8 cellular contexts compared by ENCODE assay signal in genomic region chr12:8038659-8039114, GRCh38. TPM values are rescaled to one million over a fixed set of nuclear protein-coding genes. Genes with fewer than 3 reads are reported as not detected.
A peak's percentile ranks its signal among the peaks of the same experiment; 100 is the strongest.
DNase-seq lines count a peak whose midpoint lies in the region; ATAC-seq and TF ChIP-seq lines count a peak whose summit lies in the region.

No MANE protein-coding gene starts in this region.

- no peaks in the 10 kb centered on the region for H3K9me3 ChIP-seq in KOPT-K1 (ENCODE audit: insufficient read depth, low read length, poor library complexity, severe bottlenecking)
- no peaks in the 10 kb centered on the region for H3K9me3 ChIP-seq in duodenal mucosa (ENCODE audit: control insufficient read depth in 1 of 2, low read length in 2 of 2)
- H3K9me3 ChIP-seq in lung (ENCODE audit: control insufficient read depth in 2 of 2, insufficient read depth in 1 of 2, low read length in 1 of 2) = no peaks in the 10 kb centered on the region

- peak overlapping the region; percentile 38 to 53 for H3K4me3 ChIP-seq in duodenal mucosa (ENCODE audit: low read depth in 1 of 2, low read length in 2 of 2)
- no peak overlapping the region for H3K4me3 ChIP-seq in lung

- H3K36me3 ChIP-seq in KOPT-K1 (ENCODE audit: insufficient read depth, low read length) (peaks cover 39% of the 10 kb centered on the region), duodenal mucosa (ENCODE audit: control insufficient read depth in 1 of 2, insufficient read depth in 2 of 2, low read length in 2 of 2) (peaks cover 0 to 32% of the 10 kb centered on the region in 2 donors), lung (ENCODE audit: control insufficient read depth in 2 of 2, insufficient read depth in 2 of 2, low read length in 2 of 2) (peaks cover 14 to 29% of the 10 kb centered on the region in 2 donors)

- H3K4me1 ChIP-seq in duodenal mucosa (ENCODE audit: control insufficient read depth in 1 of 2, insufficient read depth in 2 of 2, low read length in 2 of 2) = peaks cover 49 to 52% of the 10 kb centered on the region in 2 donors
- H3K4me1 ChIP-seq in lung (ENCODE audit: control insufficient read depth in 2 of 2, insufficient read depth in 2 of 2, low read length in 2 of 2) = peaks cover 28 to 31% of the 10 kb centered on the region in 2 donors

- 19 to 32% methylated on average over 13 of the region's 13 CpGs for WGBS in lung, 2 donors

- peak overlapping the region; percentile 43 for H3K4me3 Mint-ChIP-seq in T-helper 1 cell treated with Interleukin-12 subunit alpha and Interleukin-12 subunit beta and Interleukin-4 antibody, amounts not matched to agents 30 μg/mL and 1 μg/mL, for 36 hours

- no peak for TF ChIP-seq CTCF in C4-2B (conservative IDR thresholded peaks at IDR 0.05)
- no peak for TF ChIP-seq CTCF in lung (IDR thresholded peaks at IDR 0.05; ENCODE audit: control extremely low read depth, extremely low read depth)

- H3K4me1 Mint-ChIP-seq in T-helper 1 cell treated with Interleukin-12 subunit alpha and Interleukin-12 subunit beta and Interleukin-4 antibody, amounts not matched to agents 30 μg/mL and 1 μg/mL, for 36 hours (ENCODE audit: low read depth) = peaks cover 50% of the 10 kb centered on the region

- peak overlapping the region in 1 of 2 donors; percentile 10 for H3K9ac ChIP-seq in duodenal mucosa (ENCODE audit: low read depth in 1 of 2, low read length in 2 of 2)

- no peaks in the 10 kb centered on the region for H3K27me3 Mint-ChIP-seq in T-helper 1 cell treated with Interleukin-12 subunit alpha and Interleukin-12 subunit beta and Interleukin-4 antibody, amounts not matched to agents 30 μg/mL and 1 μg/mL, for 36 hours (ENCODE audit: low read depth)

- DNase-seq in lung (ENCODE audit: low spot score) (peak; percentile 52), stromal cell of bone marrow (ENCODE audit: low read depth) (peak; percentile 29), germinal center (ENCODE audit: low spot score) (no peak), MV-4-11 (lab: John Stamatoyannopoulos, UW) (no peak)

- ATAC-seq in lung (ENCODE audit: insufficient read depth, low FRiP score) = peak; percentile 50

- H3K36me3 Mint-ChIP-seq in T-helper 1 cell treated with Interleukin-12 subunit alpha and Interleukin-12 subunit beta and Interleukin-4 antibody, amounts not matched to agents 30 μg/mL and 1 μg/mL, for 36 hours (ENCODE audit: low read depth) = peaks cover 21% of the 10 kb centered on the region

- H3K27ac Mint-ChIP-seq in T-helper 1 cell treated with Interleukin-12 subunit alpha and Interleukin-12 subunit beta and Interleukin-4 antibody, amounts not matched to agents 30 μg/mL and 1 μg/mL, for 36 hours = peak overlapping the region; percentile 6

- H3K9me3 Mint-ChIP-seq in T-helper 1 cell treated with Interleukin-12 subunit alpha and Interleukin-12 subunit beta and Interleukin-4 antibody, amounts not matched to agents 30 μg/mL and 1 μg/mL, for 36 hours = no peaks in the 10 kb centered on the region

- no peaks in the 10 kb centered on the region for H3K27me3 ChIP-seq in duodenal mucosa (ENCODE audit: control insufficient read depth in 1 of 2, insufficient read depth in 2 of 2, low read length in 2 of 2)
- no peaks in the 10 kb centered on the region for H3K27me3 ChIP-seq in lung (ENCODE audit: control insufficient read depth, insufficient read depth)

- H3K27ac ChIP-seq in C4-2B = peak overlapping the region; percentile 45
- H3K27ac ChIP-seq in KOPT-K1 (ENCODE audit: low read depth, low read length, poor library complexity, severe bottlenecking) = peak overlapping the region; percentile 35
- H3K27ac ChIP-seq in duodenal mucosa (ENCODE audit: low read depth, low read length) = no peak overlapping the region
- peak overlapping the region; percentile 35 to 72 for H3K27ac ChIP-seq in lung (ENCODE audit: low read depth in 1 of 2, low read length in 1 of 2)

RNA-seq across cellular contexts. Expression of gene FOXJ2, which starts 6.2 kb away (rescaled TPM):
- 10 to 100 TPM; 14.3 to 16.7 TPM for total RNA-seq in lung
- polyA plus RNA-seq in lung = 1 to 10 TPM; 8.3 to 9.4 TPM

RNA-seq across cellular contexts. Expression of gene C3AR1, which starts 27.5 kb away (rescaled TPM):
- 10 to 100 TPM; 10.3 to 42.2 TPM for total RNA-seq in lung
- polyA plus RNA-seq in lung = 100 to 1,000 TPM in 1 of 2 donors, 1 to 10 TPM in 1; 6.9 to 209 TPM

RNA-seq across cellular contexts. Expression of gene NECAP1, which starts 43.4 kb away (rescaled TPM):
- total RNA-seq in lung = 10 to 100 TPM; 39.5 to 44.3 TPM
- polyA plus RNA-seq in lung = 10 to 100 TPM; 25.5 to 28.9 TPM

Comparison
In these comparisons a context has a peak if more than half of its experiments do, and no peak if none do; other contexts are left out.
1. DNase-seq: peak in lung (single experiment) and stromal cell of bone marrow (single experiment); none in germinal center (single experiment) and MV-4-11 (single experiment).